In genomic region chr1:67134692-67135091, GRCh38 we compare ENCODE assay signal across 9 cellular contexts. TPM values are rescaled to one million over a fixed set of nuclear protein-coding genes. Genes with fewer than 3 reads are reported as not detected.
DNase-seq lines count a peak whose midpoint lies in the region; ATAC-seq, FAIRE-seq and TF ChIP-seq lines count a peak whose summit lies in the region.
"Had no signal": no experiment of that assay in that cellular context is flagged by ENCODE, and none has a peak within 500 bp of the region (broad histone marks: within the 10 kb centered on the region; RNA-seq: fewer than 3 reads in every experiment).

Gene C1orf141 (minus strand): TSS chr1:67134970. CDS start chr1:67127240, 7,730 bp downstream.

- peak within 1 kb of the TSS in 1 of 12 donors; percentile 13 for H3K27ac ChIP-seq in heart left ventricle

- peaks cover 5% of the 10 kb centered on the region for H3K4me1 Mint-ChIP-seq in activated T-helper 17 cell treated with anti-CD3 and anti-CD28 coated beads, Interleukin-2, amount 50 U/mL, for 72 hours

- peak within 1 kb of the TSS; percentile 52 for H3K4me3 Mint-ChIP-seq in activated T-helper 17 cell treated with anti-CD3 and anti-CD28 coated beads, Interleukin-2, amount 50 U/mL, for 72 hours

- no peak for ATAC-seq in activated T-helper 17 cell treated with anti-CD3 and anti-CD28 coated beads, Interleukin-2, amount 50 U/mL, for 72 hours (replicated peaks)
- ATAC-seq in heart left ventricle (peak; percentile 51 to 60 (median 57)), HG03442 (IDR thresholded peaks at IDR 0.05; ENCODE audit: unreplicated experiment) (no peak)

- H3K9me3 Mint-ChIP-seq in activated T-helper 17 cell treated with anti-CD3 and anti-CD28 coated beads, Interleukin-2, amount 50 U/mL, for 72 hours = no peaks in the 10 kb centered on the region

- no peaks in the 10 kb centered on the region for H3K36me3 Mint-ChIP-seq in activated T-helper 17 cell treated with anti-CD3 and anti-CD28 coated beads, Interleukin-2, amount 50 U/mL, for 72 hours (ENCODE audit: low read depth)

- intact Hi-C loops in heart left ventricle (cut with DNase I) = loop anchor here in 1 of 10 donors (10.0 kb wide), 1 partner anchor 70 kb away; no protein-coding TSS in a partner anchor

- WGBS in heart left ventricle, 4 donors = 7 to 24% (median 12%) methylated on average over 28 of the region's 28 CpGs

- H3K27ac Mint-ChIP-seq in activated T-helper 17 cell treated with anti-CD3 and anti-CD28 coated beads, Interleukin-2, amount 50 U/mL, for 72 hours = no peak within 1 kb of the TSS

- H3K27me3 ChIP-seq in heart left ventricle = peaks cover 0 to 3% (median 0%) of the 10 kb centered on the region in 9 donors

- DNase-seq in GM03348 (ENCODE audit: low spot score) = peak; percentile 14
- peak in 2 of 5 donors; percentile 26 to 47 for DNase-seq in heart left ventricle
- DNase-seq in putamen (ENCODE audit: low spot score) = peak; percentile 2
- no peak for DNase-seq in RCC 7860 (ENCODE audit: low spot score)
- no peak for DNase-seq in cerebellar nuclear complex (lab: John Stamatoyannopoulos, UW)
- DNase-seq in NCI-H2081 treated with DMSO at 0.1 percent for 48 hours (lab: John Stamatoyannopoulos, UW) = no peak

- no peaks in the 10 kb centered on the region for H3K9me3 ChIP-seq in heart left ventricle

- H3K36me3 ChIP-seq in heart left ventricle = no peaks in the 10 kb centered on the region

- peak within 1 kb of the TSS in 10 of 12 donors; percentile 20 to 52 (median 39) for H3K4me3 ChIP-seq in heart left ventricle

- no peak for TF ChIP-seq POLR2A in heart left ventricle (IDR thresholded peaks at IDR 0.05)

- TF ChIP-seq CTCF in heart left ventricle (IDR thresholded peaks at IDR 0.05) = no peak

- no peak for FAIRE-seq in RCC 7860 (lab: Jason Lieb, UNC)

- H3K27me3 Mint-ChIP-seq in activated T-helper 17 cell treated with anti-CD3 and anti-CD28 coated beads, Interleukin-2, amount 50 U/mL, for 72 hours = peaks cover 8% of the 10 kb centered on the region

- peaks cover 0 to 10% (median 5%) of the 10 kb centered on the region in 12 donors for H3K4me1 ChIP-seq in heart left ventricle

RNA-seq across cellular contexts. Expression of gene C1orf141, which starts in this region (rescaled TPM):
- total RNA-seq in activated T-helper 17 cell treated with anti-CD3 and anti-CD28 coated beads, Interleukin-2, amount 50 U/mL, for 72 hours = under 1 TPM; 0.71 to 0.82 TPM
- not detected for total RNA-seq in heart left ventricle
- not detected for polyA plus RNA-seq in heart left ventricle
- total RNA-seq: lung microvascular endothelial cell had no signal

Comparison
In these comparisons a context has a peak if more than half of its experiments do, and no peak if none do; other contexts are left out.
1. Peak in ATAC-seq and H3K4me3 ChIP-seq in heart left ventricle; RNA of the gene not detected or under 1 TPM.
2. DNase-seq: peak in GM03348 (single experiment) and putamen (single experiment); none in RCC 7860 (single experiment), cerebellar nuclear complex (0 of 2) and NCI-H2081 treated with DMSO at 0.1 percent for 48 hours (single experiment).